In genomic region chrX:64975491-64975890, GRCh38 we compare ENCODE assay signal across 1 cellular context.
A peak's percentile ranks its signal among the peaks of the same experiment; 100 is the strongest.
TF ChIP-seq lines count a peak whose summit lies in the region.

No MANE protein-coding gene starts in this region.

TF ChIP-seq in H1, 55 proteins besides CTCF, POLR2A, EP300 and RAD21:
- TF ChIP-seq MAX (IDR thresholded peaks at IDR 0.05): 0 out of 2 replicates have a peak, but pooled peaks have one; percentile 19
- no peak for TF ChIP-seq NANOG (IDR thresholded peaks at IDR 0.05; ENCODE audit: insufficient read depth, low read depth, low read length, poor library complexity, severe bottlenecking)
- TF ChIP-seq TBP (IDR thresholded peaks at IDR 0.05; ENCODE audit: low read depth, low read length): 0 out of 2 replicates have a peak, but pooled peaks have one; percentile 27
- peak; percentile 67 for TF ChIP-seq KDM4A (IDR thresholded peaks at IDR 0.05; ENCODE audit: low read depth, low read length, severe bottlenecking)
- TF ChIP-seq E2F6 (IDR thresholded peaks at IDR 0.05): peak; percentile 15; the same call in 1 of the 2 replicates
- no peak for TF ChIP-seq SRF (IDR thresholded peaks at IDR 0.05; ENCODE audit: low read depth, low read length)
- TF ChIP-seq CBX5 (IDR thresholded peaks at IDR 0.05; ENCODE audit: low read depth, low read length): no peak
- no peak for TF ChIP-seq CHD1 (IDR thresholded peaks at IDR 0.05; ENCODE audit: low read depth, low read length)
- peak; percentile 31 for TF ChIP-seq ASH2L (IDR thresholded peaks at IDR 0.05; ENCODE audit: low read length)
- TF ChIP-seq EGR1 (IDR thresholded peaks at IDR 0.05; ENCODE audit: borderline replicate concordance, low read depth, low read length): no peak
- no peak for TF ChIP-seq JUN (IDR thresholded peaks at IDR 0.05; ENCODE audit: low read depth, low read length)
- no peak for TF ChIP-seq POU5F1 (IDR thresholded peaks at IDR 0.05; ENCODE audit: low read depth, low read length)
- TF ChIP-seq TAF7 (optimal IDR thresholded peaks at IDR 0.05; ENCODE audit: borderline replicate concordance, low read depth, low read length): no peak
- TF ChIP-seq JUND (IDR thresholded peaks at IDR 0.05; ENCODE audit: low read length): no peak
- no peak for TF ChIP-seq GTF2F1 (IDR thresholded peaks at IDR 0.05; ENCODE audit: borderline replicate concordance, low read depth, low read length)
- no peak; the same call in 1 of the 2 replicates for TF ChIP-seq RBBP5 (IDR thresholded peaks at IDR 0.05; ENCODE audit: borderline replicate concordance, low read depth, low read length)
- TF ChIP-seq RNF2 (IDR thresholded peaks at IDR 0.05; ENCODE audit: borderline replicate concordance, low read depth, low read length, missing control alignments, poor library complexity, severe bottlenecking): no peak
- TF ChIP-seq BACH1 (IDR thresholded peaks at IDR 0.05; ENCODE audit: low read length): no peak
- TF ChIP-seq TAF1 (IDR thresholded peaks at IDR 0.05; ENCODE audit: low read depth, low read length): no peak
- no peak for TF ChIP-seq NRF1 (IDR thresholded peaks at IDR 0.05; ENCODE audit: low read depth, low read length)
- TF ChIP-seq SIN3A (conservative IDR thresholded peaks at IDR 0.05 in 1 of 2, IDR thresholded peaks at IDR 0.05 in 1 of 2; ENCODE audit: low read depth in 1 of 2, low read length in 2 of 2): 0 out of 4 replicates have a peak, but pooled peaks of 1 of the 2 experiments have one; percentile 27
- no peak for TF ChIP-seq ZNF274 (IDR thresholded peaks at IDR 0.05; ENCODE audit: borderline replicate concordance, extremely low read depth, low read length)
